In the genomic region with DNA sequence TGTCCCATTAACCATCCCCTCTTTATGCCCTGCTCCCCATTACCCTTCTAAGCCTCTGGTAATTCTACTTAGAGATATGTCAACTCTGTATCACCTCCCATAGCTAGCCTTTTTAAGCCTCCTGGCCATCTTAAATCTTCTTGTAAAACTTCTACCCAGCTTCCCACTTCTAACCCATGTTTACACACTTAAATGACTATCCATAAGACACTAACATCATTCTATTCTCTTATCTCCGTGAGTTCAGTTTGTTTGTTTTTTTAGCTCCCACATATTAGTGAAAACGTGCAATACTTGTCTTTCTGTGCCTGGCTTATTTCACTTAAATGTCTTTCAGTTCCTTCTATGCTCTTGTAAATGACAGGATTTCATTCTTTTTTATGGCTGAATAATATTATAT, we compare ENCODE assay signal across 32 cellular contexts. TPM values are rescaled to one million over a fixed set of nuclear protein-coding genes. Genes with fewer than 3 reads are reported as not detected.
"Had no signal": no experiment of that assay in that cellular context is flagged by ENCODE, and none has a peak within 500 bp of the region (broad histone marks: within the 10 kb centered on the region; RNA-seq: fewer than 3 reads in every experiment).

No MANE protein-coding gene starts in this region.

- H2AFZ ChIP-seq: PC-9 had no signal

- H3K4me3 Mint-ChIP-seq: activated CD4-positive, alpha-beta memory T cell treated with anti-CD3 and anti-CD28 coated beads, Interleukin-2, amount 10 ng/mL, durations not matched to agents 7 days and 5 days; activated CD8-positive, alpha-beta memory T cell treated with anti-CD3 and anti-CD28 coated beads, Interleukin-2, amount 10 ng/mL, durations not matched to agents 7 days and 5 days; activated naive CD4-positive, alpha-beta T cell treated with anti-CD3 and anti-CD28 coated beads for 36 hours had no signal

- DNase-seq: activated CD4-positive, alpha-beta memory T cell treated with anti-CD3 and anti-CD28 coated beads, Interleukin-2, amount 10 ng/mL, durations not matched to agents 7 days and 5 days; activated CD4-positive, alpha-beta T cell treated with anti-CD3 and anti-CD28 coated beads for 1 hour; activated CD4-positive, alpha-beta T cell treated with anti-CD3 and anti-CD28 coated beads for 48 hours; activated CD4-positive, CD25-positive, alpha-beta regulatory T cell; activated CD8-positive, alpha-beta memory T cell treated with anti-CD3 and anti-CD28 coated beads for 24 hours; activated CD8-positive, alpha-beta memory T cell treated with anti-CD3 and anti-CD28 coated beads, Interleukin-2, amount 10 ng/mL, durations not matched to agents 7 days and 5 days; activated CD8-positive, alpha-beta memory T cell treated with anti-CD3 and anti-CD28 coated beads, Interleukin-2, amount 50 U/mL, for 48 hours; activated gamma-delta T cell; activated naive CD4-positive, alpha-beta T cell treated with anti-CD3 and anti-CD28 coated beads for 36 hours; amniotic stem cell; aorta; brain microvascular endothelial cell; central memory CD4-positive, alpha-beta T cell; NCI-H1092 treated with DMSO at 0.1 percent for 48 hours; NCI-H187; NCI-H2029 treated with DMSO at 0.1 percent for 48 hours; NCI-H2107; NCI-H2171; NCI-H510A; NCI-H526; NK-92 treated with Interleukin-12 subunit alpha and Interleukin-12 subunit beta, amount 100 ng/mL, for 24 hours; PC-9; Right ventricle myocardium superior; SW 1271; T-helper 1 cell; T-helper 2 cell; T-helper 9 cell; WERI-Rb-1 had no signal

- H3K27me3 ChIP-seq: brain microvascular endothelial cell had no signal

- ATAC-seq: activated CD8-positive, alpha-beta memory T cell treated with anti-CD3 and anti-CD28 coated beads, Interleukin-2, amount 10 ng/mL, durations not matched to agents 7 days and 5 days; activated naive CD4-positive, alpha-beta T cell treated with anti-CD3 and anti-CD28 coated beads, Interleukin-2, amount 50 U/mL, for 72 hours; K562 had no signal

- H3K4me3 ChIP-seq: K562, PC-9 had no signal

- H3K27ac ChIP-seq: brain microvascular endothelial cell, PC-9, WERI-Rb-1 had no signal

- H3K4me2 ChIP-seq: PC-9 had no signal

- H3K27me3 Mint-ChIP-seq: activated CD4-positive, alpha-beta memory T cell treated with anti-CD3 and anti-CD28 coated beads, Interleukin-2, amount 10 ng/mL, durations not matched to agents 7 days and 5 days; activated CD8-positive, alpha-beta memory T cell treated with anti-CD3 and anti-CD28 coated beads, Interleukin-2, amount 10 ng/mL, durations not matched to agents 7 days and 5 days had no signal

- H3K27ac Mint-ChIP-seq: activated CD4-positive, alpha-beta memory T cell treated with anti-CD3 and anti-CD28 coated beads, Interleukin-2, amount 10 ng/mL, durations not matched to agents 7 days and 5 days; activated CD8-positive, alpha-beta memory T cell treated with anti-CD3 and anti-CD28 coated beads, Interleukin-2, amount 10 ng/mL, durations not matched to agents 7 days and 5 days; activated naive CD4-positive, alpha-beta T cell treated with anti-CD3 and anti-CD28 coated beads for 36 hours; activated naive CD4-positive, alpha-beta T cell treated with anti-CD3 and anti-CD28 coated beads, Interleukin-2, amount 50 U/mL, for 72 hours; activated T-helper 2 cell treated with anti-CD3 and anti-CD28 coated beads, Interferon-gamma antibody, Interleukin-2, Interleukin-4, amounts not matched to agents 10 μg/mL and 5 μg/mL and 100 μg/mL, durations not matched to agents 14 hours and 24 hours and 36 hours had no signal

- H3K9me3 Mint-ChIP-seq: activated CD4-positive, alpha-beta memory T cell treated with anti-CD3 and anti-CD28 coated beads, Interleukin-2, amount 10 ng/mL, durations not matched to agents 7 days and 5 days; activated naive CD4-positive, alpha-beta T cell treated with anti-CD3 and anti-CD28 coated beads, Interleukin-2, amount 50 U/mL, for 72 hours had no signal

RNA-seq across cellular contexts. Expression of a gene that starts 47.3 kb away (rescaled TPM):
- total RNA-seq: activated CD4-positive, alpha-beta memory T cell treated with anti-CD3 and anti-CD28 coated beads, Interleukin-2, amount 10 ng/mL, durations not matched to agents 7 days and 5 days; activated CD8-positive, alpha-beta memory T cell treated with anti-CD3 and anti-CD28 coated beads, Interleukin-2, amount 10 ng/mL, durations not matched to agents 7 days and 5 days; activated naive CD4-positive, alpha-beta T cell treated with anti-CD3 and anti-CD28 coated beads for 36 hours; activated T-helper 2 cell treated with anti-CD3 and anti-CD28 coated beads, Interferon-gamma antibody, Interleukin-2, Interleukin-4, amounts not matched to agents 10 μg/mL and 5 μg/mL and 100 μg/mL, durations not matched to agents 14 hours and 24 hours and 36 hours; aorta; K562; M059J; PC-9; Right ventricle myocardium superior had no signal
- polyA plus RNA-seq: aorta had no signal
